In genomic region chr22:45511847-45512261, GRCh38 we compare ENCODE assay signal across 11 cellular contexts. TPM values are rescaled to one million over a fixed set of nuclear protein-coding genes. Genes with fewer than 3 reads are reported as not detected.
A peak's percentile ranks its signal among the peaks of the same experiment; 100 is the strongest.
DNase-seq lines count a peak whose midpoint lies in the region; ATAC-seq and TF ChIP-seq lines count a peak whose summit lies in the region.
"Had no signal": no experiment of that assay in that cellular context is flagged by ENCODE, and none has a peak within 500 bp of the region (broad histone marks: within the 10 kb centered on the region; RNA-seq: fewer than 3 reads in every experiment).

No MANE protein-coding gene starts in this region.

- no peak overlapping the region for H3K4me3 Mint-ChIP-seq in activated CD4-positive, alpha-beta T cell treated with anti-CD3 and anti-CD28 coated beads, Interleukin-2, amount 10 ng/mL, durations not matched to agents 24 days and 14 days
- no peak overlapping the region for H3K4me3 Mint-ChIP-seq in stimulated activated effector memory CD8-positive, alpha-beta T cell treated with anti-CD3 and anti-CD28 coated beads, Interleukin-12 subunit alpha, Interleukin-12 subunit beta, amount 100 ng/mL, for 72 hours

- no peak for TF ChIP-seq RAD21 in Ishikawa (IDR thresholded peaks at IDR 0.05; ENCODE audit: low read depth)

- peaks cover 3 to 11% of the 10 kb centered on the region in 2 donors for H3K4me1 ChIP-seq in esophagus (ENCODE audit: control insufficient read depth in 2 of 2, insufficient read depth in 2 of 2, low read length in 1 of 2)
- peaks cover 46% of the 10 kb centered on the region for H3K4me1 ChIP-seq in mesodermal cell (ENCODE audit: control insufficient read depth, insufficient read depth, low read length, poor library complexity, severe bottlenecking)
- H3K4me1 ChIP-seq in transverse colon = peaks cover 0 to 23% (median 0%) of the 10 kb centered on the region in 4 donors

- DNase-seq in transverse colon (peak; percentile 62), pons (ENCODE audit: low spot score) (no peak), NCI-H2196 (lab: John Stamatoyannopoulos, UW; ENCODE audit: unreplicated experiment) (no peak)
- DNase-seq in activated CD4-positive, alpha-beta T cell treated with anti-CD3 and anti-CD28 coated beads, Interleukin-2, amount 10 ng/mL, durations not matched to agents 24 days and 14 days = no peak
- DNase-seq in stimulated activated effector memory CD8-positive, alpha-beta T cell treated with anti-CD3 and anti-CD28 coated beads, Interleukin-12 subunit alpha, Interleukin-12 subunit beta, amount 100 ng/mL, for 72 hours (ENCODE audit: low spot score in 2 of 2) = no peak
- DNase-seq: Kasumi-1; PC-9; stimulated activated CD4-positive, alpha-beta T cell treated with anti-CD3 and anti-CD28 coated beads, Interleukin-1b, Interleukin-23, amount 100 ng/mL, for 48 hours had no signal

- H3K9me3 ChIP-seq in esophagus (ENCODE audit: control insufficient read depth in 2 of 2, insufficient read depth in 1 of 2, low read depth in 1 of 2, low read length in 1 of 2) = no peaks in the 10 kb centered on the region
- no peaks in the 10 kb centered on the region for H3K9me3 ChIP-seq in mesodermal cell (ENCODE audit: control insufficient read depth, low read length)
- no peaks in the 10 kb centered on the region for H3K9me3 ChIP-seq in transverse colon

- no peaks in the 10 kb centered on the region for H3K36me3 Mint-ChIP-seq in activated CD4-positive, alpha-beta T cell treated with anti-CD3 and anti-CD28 coated beads, Interleukin-2, amount 10 ng/mL, durations not matched to agents 24 days and 14 days (ENCODE audit: low read depth)
- no peaks in the 10 kb centered on the region for H3K36me3 Mint-ChIP-seq in stimulated activated effector memory CD8-positive, alpha-beta T cell treated with anti-CD3 and anti-CD28 coated beads, Interleukin-12 subunit alpha, Interleukin-12 subunit beta, amount 100 ng/mL, for 72 hours

- H3K36me3 ChIP-seq in esophagus (ENCODE audit: control insufficient read depth in 2 of 2, insufficient read depth in 2 of 2, low read length in 1 of 2) = no peaks in the 10 kb centered on the region
- H3K36me3 ChIP-seq in mesodermal cell (ENCODE audit: control insufficient read depth, insufficient read depth, low read length) = peaks cover 27% of the 10 kb centered on the region
- no peaks in the 10 kb centered on the region for H3K36me3 ChIP-seq in transverse colon

- in situ Hi-C loops in transverse colon (cut with MboI; ENCODE audit: low pct_ligation_motif_present in 1 of 4, low pct_unique_long_range_greater_than_20kb in 1 of 4, low sequenced_read_pairs in 3 of 4) = no loop called here

- H3K27ac ChIP-seq in esophagus (ENCODE audit: low read depth in 2 of 2, low read length in 1 of 2) = peak overlapping the region; percentile 37 to 68
- peak overlapping the region; percentile 77 for H3K27ac ChIP-seq in mesodermal cell (ENCODE audit: low read depth, low read length, severe bottlenecking)
- peak overlapping the region; percentile 66 to 73 (median 68) for H3K27ac ChIP-seq in transverse colon
- H3K27ac ChIP-seq: PC-9 had no signal

- TF ChIP-seq CTCF in transverse colon (IDR thresholded peaks at IDR 0.05) = no peak

- 53 to 63% methylated on average over 8 of the region's 8 CpGs for WGBS in esophagus, 2 donors
- 70 to 91% methylated on average over 3 of the region's 8 CpGs for WGBS in mesodermal cell (ENCODE audit: insufficient coverage in 2 of 2), 2 experiments
- WGBS in transverse colon (ENCODE audit: low coverage in 1 of 2), 2 donors = 59% methylated on average over 8 of the region's 8 CpGs; no CpG with 5 or more reads in 1 of the 2 donors

- no peaks in the 10 kb centered on the region for H3K27me3 Mint-ChIP-seq in activated CD4-positive, alpha-beta T cell treated with anti-CD3 and anti-CD28 coated beads, Interleukin-2, amount 10 ng/mL, durations not matched to agents 24 days and 14 days

- no peak overlapping the region for H3K27ac Mint-ChIP-seq in activated CD4-positive, alpha-beta T cell treated with anti-CD3 and anti-CD28 coated beads, Interleukin-2, amount 10 ng/mL, durations not matched to agents 24 days and 14 days
- no peak overlapping the region for H3K27ac Mint-ChIP-seq in stimulated activated effector memory CD8-positive, alpha-beta T cell treated with anti-CD3 and anti-CD28 coated beads, Interleukin-12 subunit alpha, Interleukin-12 subunit beta, amount 100 ng/mL, for 72 hours

- H3K27me3 ChIP-seq in esophagus (ENCODE audit: control insufficient read depth in 1 of 2, insufficient read depth in 2 of 2, low read length in 2 of 2) = no peaks in the 10 kb centered on the region
- H3K27me3 ChIP-seq in transverse colon = peaks cover 3% of the 10 kb centered on the region

- no peaks in the 10 kb centered on the region for H3K9me3 Mint-ChIP-seq in activated CD4-positive, alpha-beta T cell treated with anti-CD3 and anti-CD28 coated beads, Interleukin-2, amount 10 ng/mL, durations not matched to agents 24 days and 14 days
- H3K9me3 Mint-ChIP-seq in stimulated activated effector memory CD8-positive, alpha-beta T cell treated with anti-CD3 and anti-CD28 coated beads, Interleukin-12 subunit alpha, Interleukin-12 subunit beta, amount 100 ng/mL, for 72 hours = no peaks in the 10 kb centered on the region

- ATAC-seq in stimulated activated effector memory CD8-positive, alpha-beta T cell treated with anti-CD3 and anti-CD28 coated beads, Interleukin-12 subunit alpha, Interleukin-12 subunit beta, amount 100 ng/mL, for 72 hours = no peak

- TF ChIP-seq POLR2A in transverse colon (IDR thresholded peaks at IDR 0.05) = no peak

- H3K4me3 ChIP-seq in esophagus (ENCODE audit: low read depth in 1 of 2, low read length in 2 of 2) (no peak overlapping the region), mesodermal cell (ENCODE audit: extremely low read depth, insufficient read depth, low read length, poor library complexity, severe bottlenecking) (no peak overlapping the region), transverse colon (no peak overlapping the region)
- H3K4me3 ChIP-seq: PC-9 had no signal

- intact Hi-C loops in transverse colon (cut with DNase I; ENCODE audit: low total_unique reads) = no loop called here
- intact Hi-C loops in activated CD4-positive, alpha-beta T cell treated with anti-CD3 and anti-CD28 coated beads, Interleukin-2, amount 10 ng/mL, durations not matched to agents 24 days and 14 days (cut with micrococcal nuclease) = no loop called here

- no peaks in the 10 kb centered on the region for H3K4me1 Mint-ChIP-seq in activated CD4-positive, alpha-beta T cell treated with anti-CD3 and anti-CD28 coated beads, Interleukin-2, amount 10 ng/mL, durations not matched to agents 24 days and 14 days
- no peaks in the 10 kb centered on the region for H3K4me1 Mint-ChIP-seq in stimulated activated effector memory CD8-positive, alpha-beta T cell treated with anti-CD3 and anti-CD28 coated beads, Interleukin-12 subunit alpha, Interleukin-12 subunit beta, amount 100 ng/mL, for 72 hours

- TF ChIP-seq EP300 in Ishikawa (IDR thresholded peaks at IDR 0.05; ENCODE audit: borderline replicate concordance) (peak; percentile 76), transverse colon (IDR thresholded peaks at IDR 0.05; ENCODE audit: low read depth) (no peak)

TF ChIP-seq in Ishikawa, 13 proteins besides CTCF, POLR2A, EP300 and RAD21:
- TF ChIP-seq FOXM1 (IDR thresholded peaks at IDR 0.05; ENCODE audit: borderline replicate concordance, low read depth) = peak; percentile 23; the same call in 1 of the 2 replicates
- TF ChIP-seq TAF1 (IDR thresholded peaks at IDR 0.05; ENCODE audit: low read depth) = no peak
- TF ChIP-seq TCF12 (IDR thresholded peaks at IDR 0.05; ENCODE audit: low read depth) = peak; percentile 75
- TF ChIP-seq NFIC (IDR thresholded peaks at IDR 0.05) = peak; percentile 42; the same call in 1 of the 2 replicates
- TF ChIP-seq CREB1 (IDR thresholded peaks at IDR 0.05; ENCODE audit: low read depth) = no peak
- TF ChIP-seq ZBTB7A (IDR thresholded peaks at IDR 0.05; ENCODE audit: low read depth) = no peak
- TF ChIP-seq, protein P1, sequence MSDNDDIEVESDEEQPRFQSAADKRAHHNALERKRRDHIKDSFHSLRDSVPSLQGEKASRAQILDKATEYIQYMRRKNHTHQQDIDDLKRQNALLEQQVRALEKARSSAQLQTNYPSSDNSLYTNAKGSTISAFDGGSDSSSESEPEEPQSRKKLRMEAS (IDR thresholded peaks at IDR 0.05) = peak; percentile 23; the same call in 1 of the 2 replicates
- TF ChIP-seq EGR1 (IDR thresholded peaks at IDR 0.05) = no peak
- TF ChIP-seq, protein P2, sequence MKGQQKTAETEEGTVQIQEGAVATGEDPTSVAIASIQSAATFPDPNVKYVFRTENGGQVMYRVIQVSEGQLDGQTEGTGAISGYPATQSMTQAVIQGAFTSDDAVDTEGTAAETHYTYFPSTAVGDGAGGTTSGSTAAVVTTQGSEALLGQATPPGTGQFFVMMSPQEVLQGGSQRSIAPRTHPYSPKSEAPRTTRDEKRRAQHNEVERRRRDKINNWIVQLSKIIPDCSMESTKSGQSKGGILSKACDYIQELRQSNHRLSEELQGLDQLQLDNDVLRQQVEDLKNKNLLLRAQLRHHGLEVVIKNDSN (IDR thresholded peaks at IDR 0.05) = no peak
- TF ChIP-seq TEAD4 (IDR thresholded peaks at IDR 0.05) = peak; percentile 57; the same call in 1 of the 2 replicates

RNA-seq across cellular contexts. Expression of gene FBLN1, which starts 9.2 kb away (rescaled TPM):
- 10 to 100 TPM; 18.8 to 50.3 TPM for polyA plus RNA-seq in esophagus
- polyA plus RNA-seq in mesodermal cell (2013, experiment 1 of 2) = 489 TPM
- polyA plus RNA-seq in mesodermal cell (2013, experiment 2 of 2) = 428 TPM
- total RNA-seq in transverse colon = 10 to 100 TPM; 48.6 to 92.1 (median 68.9) TPM
- not detected in 2 replicates for total RNA-seq in activated CD4-positive, alpha-beta T cell treated with anti-CD3 and anti-CD28 coated beads, Interleukin-2, amount 10 ng/mL, durations not matched to agents 24 days and 14 days

Comparison
In these comparisons a context has a peak if more than half of its experiments do, and no peak if none do; other contexts are left out.
1. RNA of gene FBLN1, which starts 9.2 kb away (total RNA-seq): 48.6 to 92.1 TPM in transverse colon; not detected in activated CD4-positive, alpha-beta T cell treated with anti-CD3 and anti-CD28 coated beads, Interleukin-2, amount 10 ng/mL, durations not matched to agents 24 days and 14 days; every median in the first group is over 10 times any median in the second.
2. Peak in every context shown above with its lines, with median percentiles within 50 percentile points of each other: H3K27ac ChIP-seq.